Comparison of ENCODE assay signal across 8 cellular contexts in genomic region chr5:86305050-86305449, GRCh38.
DNase-seq lines count a peak whose midpoint lies in the region; ATAC-seq and TF ChIP-seq lines count a peak whose summit lies in the region.
"Not testable (repeated sequence)": the region's sequence is repeated elsewhere in the genome, so short reads cannot be mapped to it uniquely, and the experiment has no call there.

No MANE protein-coding gene starts in this region.

- H3K4me1 ChIP-seq in tibial nerve: not testable (repeated sequence)

- H3K27me3 ChIP-seq in tibial nerve: not testable (repeated sequence)

- H3K4me3 ChIP-seq in tibial nerve: not testable (repeated sequence)

- POLR2A ChIA-PET in GM10248 (lab: Yijun Ruan, JAX): not testable (repeated sequence)

- not testable (repeated sequence) for DNase-seq in GM10248 (ENCODE audit: extremely low spot score); tibial nerve (ENCODE audit: low spot score in 2 of 2)
- DNase-seq in NCI-H1105 (lab: John Stamatoyannopoulos, UW): peak; percentile 3
- peak; percentile 11 for DNase-seq in SIG-M5 treated with dmso at 0.1 percent for 504 hours (lab: John Stamatoyannopoulos, UW; ENCODE audit: unreplicated experiment)
- DNase-seq in dermis blood vessel endothelial cell: peak; percentile 3
- DNase-seq in left kidney (ENCODE audit: low read depth, low spot score): peak; percentile 4

- ATAC-seq in GM21360 (IDR thresholded peaks at IDR 0.05; ENCODE audit: unreplicated experiment) (peak; percentile 56), HG03103 (IDR thresholded peaks at IDR 0.05; ENCODE audit: low read depth, unreplicated experiment) (peak; percentile 62)

- not testable (repeated sequence) for H3K36me3 ChIP-seq in tibial nerve

- CTCF ChIA-PET in GM10248 (lab: Yijun Ruan, JAX): not testable (repeated sequence)

- not testable (repeated sequence) for TF ChIP-seq EP300 in tibial nerve (IDR thresholded peaks at IDR 0.05)

- not testable (repeated sequence) for H3K27ac ChIP-seq in tibial nerve

- TF ChIP-seq CTCF in GM10248 (IDR thresholded peaks at IDR 0.05; ENCODE audit: control extremely low read depth, extremely low read depth, low read depth, missing control alignments) (peak; percentile 39), tibial nerve (IDR thresholded peaks at IDR 0.05) (peak in 3 of 5 experiments; percentile 19 to 30 (median 28))

- H3K9me3 ChIP-seq in tibial nerve: not testable (repeated sequence)

- WGBS in tibial nerve, 2 donors: 0% methylated on average over 2 of the region's 2 CpGs

- TF ChIP-seq POLR2A in tibial nerve (IDR thresholded peaks at IDR 0.05): not testable (repeated sequence)
